In the genomic region with DNA sequence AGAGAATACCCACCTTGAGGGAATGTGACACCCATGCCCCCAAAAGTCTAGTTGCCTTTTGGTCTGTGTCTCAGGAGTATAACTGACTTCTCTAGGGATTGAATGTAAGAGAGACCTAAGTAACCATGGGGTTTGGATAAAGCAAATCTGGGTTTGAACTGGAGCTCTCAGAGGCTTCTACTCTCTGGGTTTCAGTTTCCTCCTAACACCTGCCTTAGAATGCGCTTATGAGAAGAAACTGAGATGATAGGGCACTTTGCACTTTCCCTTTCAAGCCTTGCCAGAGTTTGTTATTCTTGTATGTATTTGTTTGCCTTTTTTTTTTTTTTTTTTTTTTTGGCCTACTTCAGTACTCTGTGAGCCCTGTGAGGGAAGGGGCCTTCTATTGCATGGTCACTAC, we compare ENCODE assay signal across 15 cellular contexts.
A peak's percentile ranks its signal among the peaks of the same experiment; 100 is the strongest.
DNase-seq lines count a peak whose midpoint lies in the region; ATAC-seq lines count a peak whose summit lies in the region.
"Had no signal": no experiment of that assay in that cellular context is flagged by ENCODE, and none has a peak within 500 bp of the region (broad histone marks: within the 10 kb centered on the region; RNA-seq: fewer than 3 reads in every experiment).

No MANE protein-coding gene starts in this region.

- no peak for DNase-seq in NCI-H226
- DNase-seq in 8988T = no peak
- no peak for DNase-seq in NOMO-1 (lab: John Stamatoyannopoulos, UW; ENCODE audit: unreplicated experiment in 2 of 2)
- no peak for DNase-seq in NCI-H748 treated with DMSO at 0.1 percent for 48 hours (lab: John Stamatoyannopoulos, UW)
- DNase-seq: activated CD8-positive, alpha-beta memory T cell treated with anti-CD3 and anti-CD28 coated beads, Interleukin-2, amount 50 U/mL, for 4 hours; anterior cingulate cortex; effector memory CD4-positive, alpha-beta T cell; head of caudate nucleus; left ventricle myocardium superior; NCI-H187 treated with DMSO at 0.1 percent for 48 hours; OCI-M1 had no signal

- peak; percentile 97 for ATAC-seq in GM18517 (IDR thresholded peaks at IDR 0.05; ENCODE audit: unreplicated experiment)
- peak; percentile 98 for ATAC-seq in GM19467 (IDR thresholded peaks at IDR 0.05; ENCODE audit: unreplicated experiment)
- peak; percentile 91 for ATAC-seq in HG02884 (IDR thresholded peaks at IDR 0.05; ENCODE audit: unreplicated experiment)
- peak; percentile 97 for ATAC-seq in HG03520 (IDR thresholded peaks at IDR 0.05; ENCODE audit: unreplicated experiment)
- ATAC-seq: left ventricle myocardium superior had no signal
